1 cellular context compared by ENCODE assay signal in the genomic region with DNA sequence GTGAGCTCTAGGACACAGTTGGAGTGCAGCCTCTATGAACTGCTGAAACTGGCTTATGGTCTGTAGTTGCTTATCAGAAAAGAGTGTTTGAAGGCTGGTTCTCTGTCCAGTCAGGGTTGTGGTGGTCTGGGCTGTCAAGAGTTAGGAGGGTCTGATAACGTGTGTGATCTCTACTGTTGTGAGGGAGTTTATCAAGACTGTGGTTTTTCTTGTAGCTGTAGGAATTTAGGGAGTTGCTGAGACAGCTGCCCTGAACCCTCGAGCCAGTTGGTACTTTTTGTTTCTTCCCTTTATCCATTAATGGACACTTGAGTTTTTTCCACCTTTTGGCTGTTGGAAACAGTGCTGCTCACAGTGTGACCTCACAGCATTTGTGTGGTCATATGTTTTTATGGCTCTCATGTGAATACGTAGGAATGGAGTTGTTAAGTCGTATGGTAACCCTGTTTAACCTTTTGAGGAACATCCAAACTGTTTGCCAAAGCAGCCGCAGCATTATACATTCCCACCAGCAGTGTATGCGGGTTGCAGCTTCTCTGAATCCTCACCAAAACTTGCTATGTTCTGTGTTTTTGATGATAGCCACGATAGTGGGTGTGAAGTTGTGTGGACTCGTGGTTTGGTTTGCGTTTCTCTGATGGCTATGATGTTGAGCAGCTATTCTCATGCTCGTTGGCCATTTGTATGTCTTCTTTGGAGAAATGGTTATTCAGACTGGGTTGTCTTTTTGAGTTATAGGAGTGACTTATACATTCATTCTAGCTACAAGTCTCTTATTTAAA.
TF ChIP-seq lines count a peak whose summit lies in the region.

No MANE protein-coding gene starts in this region.

TF ChIP-seq in K562, 482 proteins besides CTCF, POLR2A, EP300 and RAD21 (continued from another document and continues in another):
- TF ChIP-seq, protein P1, sequence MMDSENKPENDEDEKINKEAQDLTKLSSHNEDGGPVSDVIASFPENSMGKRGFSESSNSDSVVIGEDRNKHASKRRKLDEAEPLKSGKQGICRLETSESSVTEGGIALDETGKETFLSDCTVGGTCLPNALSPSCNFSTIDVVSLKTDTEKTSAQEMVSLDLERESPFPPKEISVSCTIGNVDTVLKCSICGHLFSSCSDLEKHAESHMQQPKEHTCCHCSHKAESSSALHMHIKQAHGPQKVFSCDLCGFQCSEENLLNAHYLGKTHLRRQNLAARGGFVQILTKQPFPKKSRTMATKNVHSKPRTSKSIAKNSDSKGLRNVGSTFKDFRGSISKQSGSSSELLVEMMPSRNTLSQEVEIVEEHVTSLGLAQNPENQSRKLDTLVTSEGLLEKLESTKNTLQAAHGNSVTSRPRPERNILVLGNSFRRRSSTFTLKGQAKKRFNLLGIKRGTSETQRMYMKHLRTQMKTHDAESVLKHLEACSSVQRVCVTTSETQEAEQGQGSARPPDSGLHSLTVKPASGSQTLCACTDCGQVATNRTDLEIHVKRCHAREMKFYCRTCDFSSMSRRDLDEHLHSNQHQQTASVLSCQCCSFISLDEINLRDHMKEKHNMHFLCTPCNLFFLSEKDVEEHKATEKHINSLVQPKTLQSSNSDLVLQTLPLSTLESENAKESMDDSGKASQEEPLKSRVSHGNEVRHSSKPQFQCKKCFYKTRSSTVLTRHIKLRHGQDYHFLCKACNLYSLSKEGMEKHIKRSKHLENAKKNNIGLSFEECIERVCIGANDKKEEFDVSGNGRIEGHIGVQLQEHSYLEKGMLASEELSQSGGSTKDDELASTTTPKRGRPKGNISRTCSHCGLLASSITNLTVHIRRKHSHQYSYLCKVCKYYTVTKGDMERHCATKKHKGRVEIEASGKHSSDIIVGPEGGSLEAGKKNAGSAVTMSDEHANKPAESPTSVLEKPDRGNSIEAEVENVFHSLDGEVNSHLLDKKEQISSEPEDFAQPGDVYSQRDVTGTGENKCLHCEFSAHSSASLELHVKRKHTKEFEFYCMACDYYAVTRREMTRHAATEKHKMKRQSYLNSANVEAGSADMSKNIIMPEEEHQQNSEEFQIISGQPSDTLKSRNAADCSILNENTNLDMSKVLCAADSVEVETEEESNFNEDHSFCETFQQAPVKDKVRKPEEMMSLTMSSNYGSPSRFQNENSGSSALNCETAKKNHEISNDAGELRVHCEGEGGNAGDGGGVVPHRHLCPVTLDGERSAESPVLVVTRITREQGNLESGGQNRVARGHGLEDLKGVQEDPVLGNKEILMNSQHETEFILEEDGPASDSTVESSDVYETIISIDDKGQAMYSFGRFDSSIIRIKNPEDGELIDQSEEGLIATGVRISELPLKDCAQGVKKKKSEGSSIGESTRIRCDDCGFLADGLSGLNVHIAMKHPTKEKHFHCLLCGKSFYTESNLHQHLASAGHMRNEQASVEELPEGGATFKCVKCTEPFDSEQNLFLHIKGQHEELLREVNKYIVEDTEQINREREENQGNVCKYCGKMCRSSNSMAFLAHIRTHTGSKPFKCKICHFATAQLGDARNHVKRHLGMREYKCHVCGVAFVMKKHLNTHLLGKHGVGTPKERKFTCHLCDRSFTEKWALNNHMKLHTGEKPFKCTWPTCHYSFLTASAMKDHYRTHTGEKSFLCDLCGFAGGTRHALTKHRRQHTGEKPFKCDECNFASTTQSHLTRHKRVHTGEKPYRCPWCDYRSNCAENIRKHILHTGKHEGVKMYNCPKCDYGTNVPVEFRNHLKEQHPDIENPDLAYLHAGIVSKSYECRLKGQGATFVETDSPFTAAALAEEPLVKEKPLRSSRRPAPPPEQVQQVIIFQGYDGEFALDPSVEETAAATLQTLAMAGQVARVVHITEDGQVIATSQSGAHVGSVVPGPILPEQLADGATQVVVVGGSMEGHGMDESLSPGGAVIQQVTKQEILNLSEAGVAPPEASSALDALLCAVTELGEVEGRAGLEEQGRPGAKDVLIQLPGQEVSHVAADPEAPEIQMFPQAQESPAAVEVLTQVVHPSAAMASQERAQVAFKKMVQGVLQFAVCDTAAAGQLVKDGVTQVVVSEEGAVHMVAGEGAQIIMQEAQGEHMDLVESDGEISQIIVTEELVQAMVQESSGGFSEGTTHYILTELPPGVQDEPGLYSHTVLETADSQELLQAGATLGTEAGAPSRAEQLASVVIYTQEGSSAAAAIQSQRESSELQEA (IDR thresholded peaks at IDR 0.05; ENCODE audit: low read depth) = no peak
- TF ChIP-seq, protein P2, sequence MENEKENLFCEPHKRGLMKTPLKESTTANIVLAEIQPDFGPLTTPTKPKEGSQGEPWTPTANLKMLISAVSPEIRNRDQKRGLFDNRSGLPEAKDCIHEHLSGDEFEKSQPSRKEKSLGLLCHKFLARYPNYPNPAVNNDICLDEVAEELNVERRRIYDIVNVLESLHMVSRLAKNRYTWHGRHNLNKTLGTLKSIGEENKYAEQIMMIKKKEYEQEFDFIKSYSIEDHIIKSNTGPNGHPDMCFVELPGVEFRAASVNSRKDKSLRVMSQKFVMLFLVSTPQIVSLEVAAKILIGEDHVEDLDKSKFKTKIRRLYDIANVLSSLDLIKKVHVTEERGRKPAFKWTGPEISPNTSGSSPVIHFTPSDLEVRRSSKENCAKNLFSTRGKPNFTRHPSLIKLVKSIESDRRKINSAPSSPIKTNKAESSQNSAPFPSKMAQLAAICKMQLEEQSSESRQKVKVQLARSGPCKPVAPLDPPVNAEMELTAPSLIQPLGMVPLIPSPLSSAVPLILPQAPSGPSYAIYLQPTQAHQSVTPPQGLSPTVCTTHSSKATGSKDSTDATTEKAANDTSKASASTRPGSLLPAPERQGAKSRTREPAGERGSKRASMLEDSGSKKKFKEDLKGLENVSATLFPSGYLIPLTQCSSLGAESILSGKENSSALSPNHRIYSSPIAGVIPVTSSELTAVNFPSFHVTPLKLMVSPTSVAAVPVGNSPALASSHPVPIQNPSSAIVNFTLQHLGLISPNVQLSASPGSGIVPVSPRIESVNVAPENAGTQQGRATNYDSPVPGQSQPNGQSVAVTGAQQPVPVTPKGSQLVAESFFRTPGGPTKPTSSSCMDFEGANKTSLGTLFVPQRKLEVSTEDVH (IDR thresholded peaks at IDR 0.05; ENCODE audit: low read depth, partially characterized antibody) = no peak
- TF ChIP-seq, protein P3, sequence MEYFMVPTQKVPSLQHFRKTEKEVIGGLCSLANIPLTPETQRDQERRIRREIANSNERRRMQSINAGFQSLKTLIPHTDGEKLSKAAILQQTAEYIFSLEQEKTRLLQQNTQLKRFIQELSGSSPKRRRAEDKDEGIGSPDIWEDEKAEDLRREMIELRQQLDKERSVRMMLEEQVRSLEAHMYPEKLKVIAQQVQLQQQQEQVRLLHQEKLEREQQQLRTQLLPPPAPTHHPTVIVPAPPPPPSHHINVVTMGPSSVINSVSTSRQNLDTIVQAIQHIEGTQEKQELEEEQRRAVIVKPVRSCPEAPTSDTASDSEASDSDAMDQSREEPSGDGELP (CRISPR knock-in tag; IDR thresholded peaks at IDR 0.05; ENCODE audit: borderline replicate concordance) = no peak
- peak; percentile 35; the same call in 1 of the 2 replicates for TF ChIP-seq HDAC2 (IDR thresholded peaks at IDR 0.05)
- TF ChIP-seq MCM5 (IDR thresholded peaks at IDR 0.05; ENCODE audit: low read depth) = no peak
- peak; percentile 79; the same call in 1 of the 2 replicates for TF ChIP-seq LEF1 (IDR thresholded peaks at IDR 0.05)
- peak; percentile 19; the same call in 1 of the 2 replicates for TF ChIP-seq ZNF354B (CRISPR knock-in tag; IDR thresholded peaks at IDR 0.05)
- TF ChIP-seq PTRF (tag; IDR thresholded peaks at IDR 0.05) = peak; percentile 7; the same call in 1 of the 2 replicates
- no peak for TF ChIP-seq NFYB (IDR thresholded peaks at IDR 0.05; ENCODE audit: extremely low read depth, insufficient read length)
- no peak for TF ChIP-seq GTF2F1 (IDR thresholded peaks at IDR 0.05; ENCODE audit: low read depth, low read length)
- peak; percentile 76 for TF ChIP-seq MEIS2 (IDR thresholded peaks at IDR 0.05; ENCODE audit: partially characterized antibody)
- TF ChIP-seq FOS (IDR thresholded peaks at IDR 0.05; ENCODE audit: extremely low read depth, insufficient read length) = no peak
- TF ChIP-seq MECOM (CRISPR knock-in tag; IDR thresholded peaks at IDR 0.05) = no peak; the same call in 1 of the 2 replicates
- TF ChIP-seq HSF4 (CRISPR knock-in tag; IDR thresholded peaks at IDR 0.05; ENCODE audit: borderline replicate concordance) = peak; percentile 81; the same call in 1 of the 2 replicates
- TF ChIP-seq SP2 (IDR thresholded peaks at IDR 0.05; ENCODE audit: extremely low read depth, low read depth, low read length, poor library complexity, severe bottlenecking) = no peak
- peak in 1 of 2 experiments; percentile 37; a peak in 2 of 4 replicates for TF ChIP-seq TRIM24 (IDR thresholded peaks at IDR 0.05)
- TF ChIP-seq RBM39 (optimal IDR thresholded peaks at IDR 0.05; ENCODE audit: low read depth, low read length) = no peak
- TF ChIP-seq KLF10 (CRISPR knock-in tag; IDR thresholded peaks at IDR 0.05) = 0 out of 2 replicates have a peak, but pooled peaks have one; percentile 31
- TF ChIP-seq NCOA1 (IDR thresholded peaks at IDR 0.05; ENCODE audit: low read depth) = 0 out of 2 replicates have a peak, but pooled peaks have one; percentile 48
- TF ChIP-seq TAF15 (IDR thresholded peaks at IDR 0.05; ENCODE audit: low read depth, low read length) = no peak
- TF ChIP-seq NBN (IDR thresholded peaks at IDR 0.05; ENCODE audit: low read depth) = peak; percentile 58
- TF ChIP-seq PURB (CRISPR knock-in tag; IDR thresholded peaks at IDR 0.05; ENCODE audit: low read depth) = no peak
- TF ChIP-seq, protein P4, sequence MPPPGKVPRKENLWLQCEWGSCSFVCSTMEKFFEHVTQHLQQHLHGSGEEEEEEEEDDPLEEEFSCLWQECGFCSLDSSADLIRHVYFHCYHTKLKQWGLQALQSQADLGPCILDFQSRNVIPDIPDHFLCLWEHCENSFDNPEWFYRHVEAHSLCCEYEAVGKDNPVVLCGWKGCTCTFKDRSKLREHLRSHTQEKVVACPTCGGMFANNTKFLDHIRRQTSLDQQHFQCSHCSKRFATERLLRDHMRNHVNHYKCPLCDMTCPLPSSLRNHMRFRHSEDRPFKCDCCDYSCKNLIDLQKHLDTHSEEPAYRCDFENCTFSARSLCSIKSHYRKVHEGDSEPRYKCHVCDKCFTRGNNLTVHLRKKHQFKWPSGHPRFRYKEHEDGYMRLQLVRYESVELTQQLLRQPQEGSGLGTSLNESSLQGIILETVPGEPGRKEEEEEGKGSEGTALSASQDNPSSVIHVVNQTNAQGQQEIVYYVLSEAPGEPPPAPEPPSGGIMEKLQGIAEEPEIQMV (tag; conservative IDR thresholded peaks at IDR 0.05; ENCODE audit: low read depth) = peak; percentile 22; the same call in 1 of the 2 replicates
- no peak for TF ChIP-seq HOXB6 (CRISPR knock-in tag; IDR thresholded peaks at IDR 0.05; ENCODE audit: borderline replicate concordance)
- TF ChIP-seq SNIP1 (IDR thresholded peaks at IDR 0.05; ENCODE audit: low read depth) = peak; percentile 31; the same call in 1 of the 2 replicates
- no peak for TF ChIP-seq NCOA6 (IDR thresholded peaks at IDR 0.05)
- TF ChIP-seq ZNF232 (CRISPR knock-in tag; IDR thresholded peaks at IDR 0.05) = no peak
- TF ChIP-seq, protein P5, sequence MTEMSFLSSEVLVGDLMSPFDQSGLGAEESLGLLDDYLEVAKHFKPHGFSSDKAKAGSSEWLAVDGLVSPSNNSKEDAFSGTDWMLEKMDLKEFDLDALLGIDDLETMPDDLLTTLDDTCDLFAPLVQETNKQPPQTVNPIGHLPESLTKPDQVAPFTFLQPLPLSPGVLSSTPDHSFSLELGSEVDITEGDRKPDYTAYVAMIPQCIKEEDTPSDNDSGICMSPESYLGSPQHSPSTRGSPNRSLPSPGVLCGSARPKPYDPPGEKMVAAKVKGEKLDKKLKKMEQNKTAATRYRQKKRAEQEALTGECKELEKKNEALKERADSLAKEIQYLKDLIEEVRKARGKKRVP (CRISPR knock-in tag; IDR thresholded peaks at IDR 0.05) = peak; percentile 31
- TF ChIP-seq TCF7 (IDR thresholded peaks at IDR 0.05; ENCODE audit: borderline replicate concordance) = 0 out of 2 replicates have a peak, but pooled peaks have one; percentile 73
- no peak for TF ChIP-seq POLR2AphosphoS5 (IDR thresholded peaks at IDR 0.05; ENCODE audit: control insufficient read depth, insufficient read depth, low read depth, low read length)
- TF ChIP-seq ELF2 (CRISPR knock-in tag; IDR thresholded peaks at IDR 0.05) = peak; percentile 69
- TF ChIP-seq SIRT6 (IDR thresholded peaks at IDR 0.05; ENCODE audit: low read depth, low read length) = no peak
- TF ChIP-seq, protein P6, sequence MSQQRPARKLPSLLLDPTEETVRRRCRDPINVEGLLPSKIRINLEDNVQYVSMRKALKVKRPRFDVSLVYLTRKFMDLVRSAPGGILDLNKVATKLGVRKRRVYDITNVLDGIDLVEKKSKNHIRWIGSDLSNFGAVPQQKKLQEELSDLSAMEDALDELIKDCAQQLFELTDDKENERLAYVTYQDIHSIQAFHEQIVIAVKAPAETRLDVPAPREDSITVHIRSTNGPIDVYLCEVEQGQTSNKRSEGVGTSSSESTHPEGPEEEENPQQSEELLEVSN (IDR thresholded peaks at IDR 0.05; ENCODE audit: borderline replicate concordance in 1 of 2, extremely low read depth in 1 of 2, insufficient read depth in 1 of 2, insufficient read length in 1 of 2, low read depth in 1 of 2, low read length in 1 of 2, poor library complexity in 1 of 2, severe bottlenecking in 1 of 2) = peak; percentile 27 to 71
- TF ChIP-seq ZBED1 (IDR thresholded peaks at IDR 0.05) = peak; percentile 64
- TF ChIP-seq GTF2A2 (tag; IDR thresholded peaks at IDR 0.05) = no peak
- TF ChIP-seq MIER1 (IDR thresholded peaks at IDR 0.05; ENCODE audit: low read depth) = no peak; the same call in 1 of the 2 replicates
- TF ChIP-seq ELF1 (tag; IDR thresholded peaks at IDR 0.05) = no peak
- TF ChIP-seq NFXL1 (CRISPR knock-in tag; IDR thresholded peaks at IDR 0.05) = 0 out of 2 replicates have a peak, but pooled peaks have one; percentile 7
- TF ChIP-seq MYNN (IDR thresholded peaks at IDR 0.05) = 0 out of 2 replicates have a peak, but pooled peaks have one; percentile 56
- no peak for TF ChIP-seq MYNN (CRISPR knock-in tag; IDR thresholded peaks at IDR 0.05)
- TF ChIP-seq ARNT (IDR thresholded peaks at IDR 0.05) = peak; percentile 2 to 72; a peak in 3 of 4 replicates
- TF ChIP-seq NR4A1 (CRISPR knock-in tag; IDR thresholded peaks at IDR 0.05) = no peak
- TF ChIP-seq NR4A1 (tag; IDR thresholded peaks at IDR 0.05) = peak; percentile 55; the same call in 1 of the 2 replicates
- TF ChIP-seq HNRNPLL (IDR thresholded peaks at IDR 0.05; ENCODE audit: low read depth, low read length, poor library complexity, severe bottlenecking) = no peak
- no peak for TF ChIP-seq ZZZ3 (IDR thresholded peaks at IDR 0.05)
- TF ChIP-seq ZNF134 (CRISPR knock-in tag; conservative IDR thresholded peaks at IDR 0.05) = peak; percentile 20; the same call in 1 of the 2 replicates
- TF ChIP-seq SMAD4 (CRISPR knock-in tag; conservative IDR thresholded peaks at IDR 0.05) = no peak; the same call in 1 of the 2 replicates
- TF ChIP-seq ZNF766 (CRISPR knock-in tag; conservative IDR thresholded peaks at IDR 0.05) = peak; percentile 82; the same call in 1 of the 2 replicates
- TF ChIP-seq ZNF584 (CRISPR knock-in tag; IDR thresholded peaks at IDR 0.05; ENCODE audit: low read depth) = no peak
- TF ChIP-seq HNRNPL (IDR thresholded peaks at IDR 0.05; ENCODE audit: low read depth, low read length) = 0 out of 2 replicates have a peak, but pooled peaks have one; percentile 49
